ENCODE assay signal across 9 cellular contexts in genomic region chr17:49132317-49132698, GRCh38. TPM values are rescaled to one million over a fixed set of nuclear protein-coding genes. Genes with fewer than 3 reads are reported as not detected.
DNase-seq lines count a peak whose midpoint lies in the region; ATAC-seq and TF ChIP-seq lines count a peak whose summit lies in the region.
"Had no signal": no experiment of that assay in that cellular context is flagged by ENCODE, and none has a peak within 500 bp of the region (broad histone marks: within the 10 kb centered on the region; RNA-seq: fewer than 3 reads in every experiment).

No MANE protein-coding gene starts in this region.

- TF ChIP-seq CTCF in glutamatergic neuron (IDR thresholded peaks at IDR 0.05; ENCODE audit: partially characterized antibody, unreplicated experiment), result no peak

- intact Hi-C loops in activated T-helper 1 cell treated with anti-CD3 and anti-CD28 coated beads, Interleukin-12 subunit alpha, Interleukin-12 subunit beta, Interleukin-2, Interleukin-4 antibody, amounts not matched to agents 30 ng/mL and 10 ng/mL and 1 ng/mL, durations not matched to agents 14 hours and 24 hours and 36 hours (cut with micrococcal nuclease), result loop anchor here (5.0 kb wide), 1 partner anchor 95 kb away; no protein-coding TSS in a partner anchor

- no peak overlapping the region for H3K27ac Mint-ChIP-seq in activated CD8-positive, alpha-beta T cell treated with anti-CD3 and anti-CD28 coated beads, Interleukin-2, amount 10 ng/mL, durations not matched to agents 7 days and 5 days
- peak overlapping the region; percentile 11 for H3K27ac Mint-ChIP-seq in glutamatergic neuron (ENCODE audit: unreplicated experiment)
- no peak overlapping the region for H3K27ac Mint-ChIP-seq in activated T-helper 1 cell treated with anti-CD3 and anti-CD28 coated beads, Interleukin-12 subunit alpha, Interleukin-12 subunit beta, Interleukin-2, Interleukin-4 antibody, amounts not matched to agents 30 ng/mL and 10 ng/mL and 1 ng/mL, durations not matched to agents 14 hours and 24 hours and 36 hours

- H3K4me1 ChIP-seq in HAP-1, result no peaks in the 10 kb centered on the region

- H3K36me3 Mint-ChIP-seq in activated CD8-positive, alpha-beta T cell treated with anti-CD3 and anti-CD28 coated beads, Interleukin-2, amount 10 ng/mL, durations not matched to agents 7 days and 5 days (ENCODE audit: low read depth), result no peaks in the 10 kb centered on the region
- peaks cover 14% of the 10 kb centered on the region for H3K36me3 Mint-ChIP-seq in glutamatergic neuron (ENCODE audit: unreplicated experiment)
- H3K36me3 Mint-ChIP-seq in activated T-helper 1 cell treated with anti-CD3 and anti-CD28 coated beads, Interleukin-12 subunit alpha, Interleukin-12 subunit beta, Interleukin-2, Interleukin-4 antibody, amounts not matched to agents 30 ng/mL and 10 ng/mL and 1 ng/mL, durations not matched to agents 14 hours and 24 hours and 36 hours (ENCODE audit: low read depth), result no peaks in the 10 kb centered on the region

- in situ Hi-C loops in HAP-1 (cut with MboI; ENCODE audit: low sequenced_read_pairs), result no loop called here

- peaks cover 51% of the 10 kb centered on the region for H3K27me3 Mint-ChIP-seq in activated CD8-positive, alpha-beta T cell treated with anti-CD3 and anti-CD28 coated beads, Interleukin-2, amount 10 ng/mL, durations not matched to agents 7 days and 5 days (ENCODE audit: low read depth)
- H3K27me3 Mint-ChIP-seq in glutamatergic neuron (ENCODE audit: unreplicated experiment), result peaks cover 8% of the 10 kb centered on the region
- H3K27me3 Mint-ChIP-seq in activated T-helper 1 cell treated with anti-CD3 and anti-CD28 coated beads, Interleukin-12 subunit alpha, Interleukin-12 subunit beta, Interleukin-2, Interleukin-4 antibody, amounts not matched to agents 30 ng/mL and 10 ng/mL and 1 ng/mL, durations not matched to agents 14 hours and 24 hours and 36 hours (ENCODE audit: insufficient read depth), result peaks cover 75% of the 10 kb centered on the region

- no peak for ATAC-seq in activated CD8-positive, alpha-beta T cell treated with anti-CD3 and anti-CD28 coated beads, Interleukin-2, amount 10 ng/mL, durations not matched to agents 7 days and 5 days
- ATAC-seq in left lobe of liver, result no peak
- ATAC-seq: K562 had no signal

- H3K27me3 ChIP-seq in HAP-1 (ENCODE audit: low read depth), result peaks cover 6% of the 10 kb centered on the region; the same call in 1 of the 2 replicates

- peak overlapping the region; percentile 20 for H3K4me3 Mint-ChIP-seq in activated CD8-positive, alpha-beta T cell treated with anti-CD3 and anti-CD28 coated beads, Interleukin-2, amount 10 ng/mL, durations not matched to agents 7 days and 5 days
- H3K4me3 Mint-ChIP-seq in glutamatergic neuron (ENCODE audit: unreplicated experiment), result peak overlapping the region; percentile 83
- no peak overlapping the region for H3K4me3 Mint-ChIP-seq in activated T-helper 1 cell treated with anti-CD3 and anti-CD28 coated beads, Interleukin-12 subunit alpha, Interleukin-12 subunit beta, Interleukin-2, Interleukin-4 antibody, amounts not matched to agents 30 ng/mL and 10 ng/mL and 1 ng/mL, durations not matched to agents 14 hours and 24 hours and 36 hours

- H3K4me1 Mint-ChIP-seq in activated CD8-positive, alpha-beta T cell treated with anti-CD3 and anti-CD28 coated beads, Interleukin-2, amount 10 ng/mL, durations not matched to agents 7 days and 5 days (ENCODE audit: low read depth), result peaks cover 6% of the 10 kb centered on the region
- no peaks in the 10 kb centered on the region for H3K4me1 Mint-ChIP-seq in glutamatergic neuron (ENCODE audit: low read depth, unreplicated experiment)
- peaks cover 6% of the 10 kb centered on the region for H3K4me1 Mint-ChIP-seq in activated T-helper 1 cell treated with anti-CD3 and anti-CD28 coated beads, Interleukin-12 subunit alpha, Interleukin-12 subunit beta, Interleukin-2, Interleukin-4 antibody, amounts not matched to agents 30 ng/mL and 10 ng/mL and 1 ng/mL, durations not matched to agents 14 hours and 24 hours and 36 hours (ENCODE audit: low read depth)

- no peaks in the 10 kb centered on the region for H3K36me3 ChIP-seq in HAP-1 (replicated peaks)

- no peaks in the 10 kb centered on the region for H3K9me3 Mint-ChIP-seq in activated CD8-positive, alpha-beta T cell treated with anti-CD3 and anti-CD28 coated beads, Interleukin-2, amount 10 ng/mL, durations not matched to agents 7 days and 5 days (ENCODE audit: insufficient read depth)
- H3K9me3 Mint-ChIP-seq in glutamatergic neuron (ENCODE audit: unreplicated experiment), result peaks cover 8% of the 10 kb centered on the region
- no peaks in the 10 kb centered on the region for H3K9me3 Mint-ChIP-seq in activated T-helper 1 cell treated with anti-CD3 and anti-CD28 coated beads, Interleukin-12 subunit alpha, Interleukin-12 subunit beta, Interleukin-2, Interleukin-4 antibody, amounts not matched to agents 30 ng/mL and 10 ng/mL and 1 ng/mL, durations not matched to agents 14 hours and 24 hours and 36 hours

- CTCF ChIA-PET in activated CD8-positive, alpha-beta T cell treated with anti-CD3 and anti-CD28 coated beads, Interleukin-2, amount 10 ng/mL, durations not matched to agents 7 days and 5 days (lab: Charles Lee), result no interaction called here

- H3K9me3 ChIP-seq in HAP-1, result peaks cover 4% of the 10 kb centered on the region

- H3K4me3 ChIP-seq in HAP-1 (peak overlapping the region; percentile 19), skeletal muscle cell (ENCODE audit: low read depth, low read length) (peak overlapping the region; percentile 38)
- H3K4me3 ChIP-seq: K562 had no signal

- no peak for DNase-seq in HAP-1 (ENCODE audit: low spot score in 2 of 2)
- no peak for DNase-seq in activated CD8-positive, alpha-beta T cell treated with anti-CD3 and anti-CD28 coated beads, Interleukin-2, amount 10 ng/mL, durations not matched to agents 7 days and 5 days
- DNase-seq in glutamatergic neuron, result no peak
- DNase-seq in skeletal muscle cell (ENCODE audit: low read depth), result no peak
- DNase-seq in left lobe of liver (ENCODE audit: low spot score), result no peak
- no peak for DNase-seq in activated T-helper 1 cell treated with anti-CD3 and anti-CD28 coated beads, Interleukin-12 subunit alpha, Interleukin-12 subunit beta, Interleukin-2, Interleukin-4 antibody, amounts not matched to agents 30 ng/mL and 10 ng/mL and 1 ng/mL, durations not matched to agents 14 hours and 24 hours and 36 hours (ENCODE audit: low spot score)
- no peak for DNase-seq in NCI-H1417 treated with DMSO at 0.1 percent for 48 hours (lab: John Stamatoyannopoulos, UW)
- DNase-seq: kidney glomerular epithelial cell had no signal

- POLR2A ChIA-PET in activated CD8-positive, alpha-beta T cell treated with anti-CD3 and anti-CD28 coated beads, Interleukin-2, amount 10 ng/mL, durations not matched to agents 7 days and 5 days (lab: Charles Lee), result no interaction called here

RNA-seq across cellular contexts. Expression of gene B4GALNT2, which starts 0.3 kb away (rescaled TPM):
- not detected for total RNA-seq in activated CD8-positive, alpha-beta T cell treated with anti-CD3 and anti-CD28 coated beads, Interleukin-2, amount 10 ng/mL, durations not matched to agents 7 days and 5 days
- 0.98 TPM for total RNA-seq in glutamatergic neuron (ENCODE audit: unreplicated experiment)
- 0.03 TPM for total RNA-seq in left lobe of liver
- total RNA-seq in activated T-helper 1 cell treated with anti-CD3 and anti-CD28 coated beads, Interleukin-12 subunit alpha, Interleukin-12 subunit beta, Interleukin-2, Interleukin-4 antibody, amounts not matched to agents 30 ng/mL and 10 ng/mL and 1 ng/mL, durations not matched to agents 14 hours and 24 hours and 36 hours, result 0.03 and 0.05 TPM in 2 replicates
- total RNA-seq: K562 had no signal
